In genomic region chr16:4958510-4959111, GRCh38 we compare ENCODE assay signal across 9 cellular contexts. TPM values are rescaled to one million over a fixed set of nuclear protein-coding genes. Genes with fewer than 3 reads are reported as not detected.
A peak's percentile ranks its signal among the peaks of the same experiment; 100 is the strongest.
DNase-seq lines count a peak whose midpoint lies in the region; ATAC-seq and TF ChIP-seq lines count a peak whose summit lies in the region.
"Had no signal": no experiment of that assay in that cellular context is flagged by ENCODE, and none has a peak within 500 bp of the region (broad histone marks: within the 10 kb centered on the region; RNA-seq: fewer than 3 reads in every experiment).

No MANE protein-coding gene starts in this region.

- H3K4me1 ChIP-seq in ACC112 (ENCODE audit: control insufficient read depth, insufficient read depth, low read length, unreplicated experiment): peaks cover 7% of the 10 kb centered on the region
- H3K4me1 ChIP-seq in naive thymus-derived CD4-positive, alpha-beta T cell (ENCODE audit: control insufficient read depth in 2 of 2, insufficient read depth in 2 of 2, low read length in 2 of 2): peaks cover 6 to 13% of the 10 kb centered on the region in 2 donors

- intact Hi-C loops in naive thymus-derived CD4-positive, alpha-beta T cell (cut with micrococcal nuclease): loop anchor here (1.0 to 10.0 kb wide), 18 partner anchors 75 to 1346 kb away; partner anchors contain the start of genes GLYR1 (in 2 of the 2), UBN1 (in 2 of the 2), ALG1 (in 1 of the 2) and ANKS3 (in 1 of the 2)

- H3K79me2 ChIP-seq in ACC112 (ENCODE audit: control insufficient read depth, insufficient read depth, low read length, unreplicated experiment): no peaks in the 10 kb centered on the region

- POLR2A ChIA-PET in naive thymus-derived CD4-positive, alpha-beta T cell (lab: Charles Lee): no interaction called here

- DNase-seq in central memory CD8-positive, alpha-beta T cell (ENCODE audit: low spot score in 2 of 2): no peak
- DNase-seq in naive thymus-derived CD4-positive, alpha-beta T cell: peak in 1 of 9 donors; percentile 11
- DNase-seq in omental fat pad (ENCODE audit: low spot score) (no peak), NCI-H526 (lab: John Stamatoyannopoulos, UW) (no peak)

- ATAC-seq in HG02798 (IDR thresholded peaks at IDR 0.05; ENCODE audit: poor library complexity, unreplicated experiment): peak; percentile 22
- no peak for ATAC-seq in central memory CD8-positive, alpha-beta T cell (replicated peaks; ENCODE audit: extremely low read depth, poor library complexity, severe bottlenecking)
- no peak for ATAC-seq in naive thymus-derived CD4-positive, alpha-beta T cell
- no peak for ATAC-seq in HG02973 (IDR thresholded peaks at IDR 0.05; ENCODE audit: unreplicated experiment)
- ATAC-seq in GM19455 (IDR thresholded peaks at IDR 0.05; ENCODE audit: unreplicated experiment): no peak
- ATAC-seq in omental fat pad (ENCODE audit: low FRiP score): no peak

- H3K4me3 ChIP-seq in ACC112 (ENCODE audit: low read depth, low read length): peak overlapping the region; percentile 63
- H3K4me3 ChIP-seq in naive thymus-derived CD4-positive, alpha-beta T cell (ENCODE audit: low read length): peak overlapping the region; percentile 55

- peaks cover 29% of the 10 kb centered on the region for H3K27me3 ChIP-seq in ACC112 (ENCODE audit: insufficient read depth, low read length)
- H3K27me3 ChIP-seq in naive thymus-derived CD4-positive, alpha-beta T cell (ENCODE audit: control insufficient read depth in 2 of 2, insufficient read depth in 2 of 2, low read length in 2 of 2): peaks cover 0 to 7% of the 10 kb centered on the region in 2 donors

- no peaks in the 10 kb centered on the region for H3K36me3 ChIP-seq in ACC112 (ENCODE audit: insufficient read depth, low read length)
- H3K36me3 ChIP-seq in naive thymus-derived CD4-positive, alpha-beta T cell (ENCODE audit: control insufficient read depth in 2 of 3, insufficient read depth in 3 of 3, low read length in 3 of 3): no peaks in the 10 kb centered on the region

- CTCF ChIA-PET in naive thymus-derived CD4-positive, alpha-beta T cell (lab: Charles Lee): no interaction called here

- no peak overlapping the region for H3K27ac ChIP-seq in ACC112 (ENCODE audit: low read depth, low read length)
- no peak overlapping the region for H3K27ac ChIP-seq in naive thymus-derived CD4-positive, alpha-beta T cell (ENCODE audit: low read depth, low read length)

- TF ChIP-seq CTCF in omental fat pad (IDR thresholded peaks at IDR 0.05): no peak

- no peaks in the 10 kb centered on the region for H3K9me3 ChIP-seq in naive thymus-derived CD4-positive, alpha-beta T cell (ENCODE audit: control insufficient read depth in 2 of 3, low read length in 3 of 3)

- peaks cover 79% of the 10 kb centered on the region for H3K27me3 Mint-ChIP-seq in central memory CD8-positive, alpha-beta T cell
- H3K27me3 Mint-ChIP-seq in naive thymus-derived CD4-positive, alpha-beta T cell: peaks cover 10 to 36% (median 29%) of the 10 kb centered on the region in 5 donors

- H2AFZ ChIP-seq in ACC112 (ENCODE audit: low read length, unreplicated experiment): no peak overlapping the region

- H3K36me3 Mint-ChIP-seq in central memory CD8-positive, alpha-beta T cell (ENCODE audit: insufficient read depth): no peaks in the 10 kb centered on the region
- no peaks in the 10 kb centered on the region for H3K36me3 Mint-ChIP-seq in naive thymus-derived CD4-positive, alpha-beta T cell

- no peak overlapping the region for H3K27ac Mint-ChIP-seq in central memory CD8-positive, alpha-beta T cell (ENCODE audit: low read depth)
- peak overlapping the region in 2 of 9 donors; percentile 48 to 80 for H3K27ac Mint-ChIP-seq in naive thymus-derived CD4-positive, alpha-beta T cell

- H3K4me1 Mint-ChIP-seq in central memory CD8-positive, alpha-beta T cell: peaks cover 24% of the 10 kb centered on the region
- peaks cover 15 to 30% (median 23%) of the 10 kb centered on the region in 7 donors for H3K4me1 Mint-ChIP-seq in naive thymus-derived CD4-positive, alpha-beta T cell

- H3K9me3 Mint-ChIP-seq in central memory CD8-positive, alpha-beta T cell: no peaks in the 10 kb centered on the region
- no peaks in the 10 kb centered on the region for H3K9me3 Mint-ChIP-seq in naive thymus-derived CD4-positive, alpha-beta T cell

- H3K4me3 Mint-ChIP-seq in central memory CD8-positive, alpha-beta T cell: peak overlapping the region; percentile 1
- peak overlapping the region in 9 of 10 donors; percentile 55 to 96 (median 87) for H3K4me3 Mint-ChIP-seq in naive thymus-derived CD4-positive, alpha-beta T cell

RNA-seq across cellular contexts. Expression of gene SEC14L5, which starts 0.5 kb away (rescaled TPM):
- 1 to 10 TPM in 1 of 5 experiments, under 1 TPM in 1, not detected in 3; 0.21 to 1.0 TPM for total RNA-seq in naive thymus-derived CD4-positive, alpha-beta T cell
- polyA plus RNA-seq in naive thymus-derived CD4-positive, alpha-beta T cell: not detected
- total RNA-seq in omental fat pad: 1 to 10 TPM in 1 of 4 donors, under 1 TPM in 3; 0.12 to 1.3 (median 0.45) TPM
- total RNA-seq: T-helper 2 cell treated with Interferon-gamma antibody and Interleukin-4, amounts not matched to agents 100 ng/mL and 5 ng/mL, for 36 hours had no signal

RNA-seq across cellular contexts. Expression of gene PPL, which starts 21.7 kb away (rescaled TPM):
- not detected for total RNA-seq in naive thymus-derived CD4-positive, alpha-beta T cell
- polyA plus RNA-seq in naive thymus-derived CD4-positive, alpha-beta T cell: under 1 TPM; 0.15 to 0.47 TPM
- total RNA-seq in omental fat pad: 10 to 100 TPM; 31.3 to 97.6 (median 59.5) TPM
- total RNA-seq: T-helper 2 cell treated with Interferon-gamma antibody and Interleukin-4, amounts not matched to agents 100 ng/mL and 5 ng/mL, for 36 hours had no signal

Comparison
In these comparisons a context has a peak if more than half of its experiments do, and no peak if none do; other contexts are left out.
1. RNA of gene PPL, which starts 21.7 kb away (total RNA-seq): 31.3 to 97.6 TPM in omental fat pad; not detected in naive thymus-derived CD4-positive, alpha-beta T cell; every median in the first group is over 10 times any median in the second.